Comparison of ENCODE assay signal across 28 cellular contexts in the genomic region with DNA sequence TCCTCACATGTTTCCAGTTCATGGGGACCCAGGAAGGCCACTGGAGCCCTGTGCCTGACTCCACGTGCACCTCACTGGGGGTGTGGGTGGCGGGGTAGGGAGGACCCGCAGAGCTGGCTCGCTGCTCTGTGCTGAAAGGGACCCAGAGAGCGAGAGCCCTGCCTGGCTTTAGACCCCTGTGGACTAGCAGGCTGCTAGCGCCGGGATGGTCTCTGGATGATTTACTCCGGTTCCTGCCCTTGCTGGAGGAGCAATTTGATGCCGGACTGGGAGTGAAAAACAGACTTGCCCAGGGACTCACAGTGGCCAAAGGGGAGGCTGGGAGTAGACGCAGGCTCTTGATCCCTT. TPM values are rescaled to one million over a fixed set of nuclear protein-coding genes. Genes with fewer than 3 reads are reported as not detected.
DNase-seq lines count a peak whose midpoint lies in the region; ATAC-seq and TF ChIP-seq lines count a peak whose summit lies in the region.
"Had no signal": no experiment of that assay in that cellular context is flagged by ENCODE, and none has a peak within 500 bp of the region (broad histone marks: within the 10 kb centered on the region; RNA-seq: fewer than 3 reads in every experiment).

No MANE protein-coding gene starts in this region.

- no peak overlapping the region for H2BK5ac ChIP-seq in mesenchymal stem cell (ENCODE audit: low read depth, low read length, poor library complexity, severe bottlenecking)

- no peaks in the 10 kb centered on the region for H3K9me3 ChIP-seq in ES-I3 (ENCODE audit: control insufficient read depth, insufficient read depth, low read length)
- no peaks in the 10 kb centered on the region for H3K9me3 ChIP-seq in mesenchymal stem cell (ENCODE audit: control insufficient read depth, low read length)
- H3K9me3 ChIP-seq in BE2C, result no peaks in the 10 kb centered on the region
- H3K9me3 ChIP-seq: left lung, thyroid gland had no signal

- no peak for TF ChIP-seq CTCF in BE2C (IDR thresholded peaks at IDR 0.05; ENCODE audit: low read depth, low read length)

- H4K8ac ChIP-seq in mesenchymal stem cell (ENCODE audit: low read length), result peak overlapping the region; percentile 70

- no peak overlapping the region for H2AFZ ChIP-seq in mesenchymal stem cell (ENCODE audit: low read depth, low read length)

- H4K91ac ChIP-seq in mesenchymal stem cell (ENCODE audit: low read length), result no peak overlapping the region

- H3K4me1 ChIP-seq in ES-I3 (ENCODE audit: insufficient read depth, low read length) (peaks cover 5% of the 10 kb centered on the region), mesenchymal stem cell (ENCODE audit: control insufficient read depth, insufficient read depth, low read depth, low read length) (peaks cover 4% of the 10 kb centered on the region), BE2C (no peaks in the 10 kb centered on the region)
- H3K4me1 ChIP-seq: left lung, thyroid gland had no signal

- DNase-seq in NCI-H146 treated with DMSO at 0.1 percent for 48 hours (lab: John Stamatoyannopoulos, UW; ENCODE audit: unreplicated experiment) (peak; percentile 74), astrocyte of the hippocampus (ENCODE audit: low read depth, low spot score) (peak; percentile 15), mesenchymal stem cell (peak; percentile 17), BE2C (no peak), NCI-H2171 treated with DMSO at 0.1 percent for 48 hours (lab: John Stamatoyannopoulos, UW) (no peak)
- DNase-seq: activated B cell treated with CpG ODN at 0.5 μM for 24 hours; activated CD4-positive, alpha-beta memory T cell treated with anti-CD3 and anti-CD28 coated beads for 36 hours; activated gamma-delta T cell; activated T-cell treated with anti-CD3 and anti-CD28 coated beads for 4 hours; CD4-positive, alpha-beta T cell; dermis blood vessel endothelial cell; hypothalamus; NCI-H1694; NCI-H446; stimulated activated CD4-positive, alpha-beta T cell treated with anti-CD3 and anti-CD28 coated beads, Interleukin-1b, Interleukin-23, amount 100 ng/mL, for 48 hours; thyroid gland had no signal

- no peak overlapping the region for H3K23ac ChIP-seq in mesenchymal stem cell (ENCODE audit: low read length in 2 of 2)

- no peak overlapping the region for H3K4me2 ChIP-seq in mesenchymal stem cell (ENCODE audit: low read length, poor library complexity, severe bottlenecking)

- peak overlapping the region; percentile 23 to 67 for H3K18ac ChIP-seq in mesenchymal stem cell (ENCODE audit: low read depth in 1 of 2, low read length in 2 of 2)

- H3K14ac ChIP-seq in mesenchymal stem cell (ENCODE audit: low read length in 2 of 2), result peak overlapping the region in 1 of 2 experiments; percentile 64

- no peak overlapping the region for H2BK15ac ChIP-seq in mesenchymal stem cell (ENCODE audit: low read depth, poor library complexity, severe bottlenecking)

- no peak overlapping the region for H3K4me3 ChIP-seq in mesenchymal stem cell (ENCODE audit: insufficient read depth in 1 of 2, low read depth in 1 of 2, low read length in 2 of 2)
- H3K4me3 ChIP-seq in BE2C (ENCODE audit: low read depth, low read length), result no peak overlapping the region
- H3K4me3 ChIP-seq: GM12878, left lung, thyroid gland had no signal

- no peak overlapping the region for H2BK12ac ChIP-seq in mesenchymal stem cell (ENCODE audit: low read length in 2 of 2)

- peak overlapping the region; percentile 40 for H3K9ac ChIP-seq in ES-I3 (ENCODE audit: low read depth, low read length)
- no peak overlapping the region for H3K9ac ChIP-seq in mesenchymal stem cell (ENCODE audit: low read length)

- ATAC-seq in GM19455 (IDR thresholded peaks at IDR 0.05; ENCODE audit: unreplicated experiment) (no peak), HG03280 (IDR thresholded peaks at IDR 0.05; ENCODE audit: unreplicated experiment) (no peak)
- ATAC-seq: GM12878; HCT116; HepG2; left lung; SK-N-SH treated with all-trans-retinoic acid at 6 μM for 48 hours; stimulated activated memory B cell treated with anti-CD40 and anti-IgM and Interleukin-4, amounts not matched to agents 10 μg/mL and 1 μg/mL and 100 μg/mL, for 72 hours had no signal

- H2BK120ac ChIP-seq in mesenchymal stem cell (ENCODE audit: low read depth, low read length), result no peak overlapping the region

- no peak overlapping the region for H2AK5ac ChIP-seq in mesenchymal stem cell (ENCODE audit: low read length, severe bottlenecking)

- H3K79me1 ChIP-seq in mesenchymal stem cell (replicated peaks; ENCODE audit: low read length, poor library complexity, severe bottlenecking), result no peaks in the 10 kb centered on the region

- 10% methylated on average over 10 of the region's 10 CpGs for WGBS in mesenchymal stem cell

- no peak overlapping the region for H3K4ac ChIP-seq in mesenchymal stem cell (ENCODE audit: low read depth in 1 of 2, low read length in 2 of 2)

- H3K27me3 ChIP-seq in mesenchymal stem cell (ENCODE audit: control insufficient read depth in 1 of 2, insufficient read depth in 1 of 2, low read length in 2 of 2) (peaks cover 24 to 41% of the 10 kb centered on the region in 2 experiments), BE2C (peaks cover 12% of the 10 kb centered on the region)
- H3K27me3 ChIP-seq: thyroid gland had no signal

- H3K27ac ChIP-seq in mesenchymal stem cell (ENCODE audit: low read length, poor library complexity, severe bottlenecking), result no peak overlapping the region
- H3K27ac ChIP-seq: epithelial cell of prostate, left lung, RWPE1, thyroid gland had no signal

- H3K36me3 ChIP-seq in ES-I3 (ENCODE audit: insufficient read depth, low read length) (no peaks in the 10 kb centered on the region), mesenchymal stem cell (ENCODE audit: control insufficient read depth in 1 of 2, insufficient read depth in 2 of 2, low read depth in 1 of 2, low read length in 2 of 2) (no peaks in the 10 kb centered on the region), BE2C (no peaks in the 10 kb centered on the region)
- H3K36me3 ChIP-seq: left lung, thyroid gland had no signal

RNA-seq across cellular contexts. Expression of gene NTF3, which starts 49.0 kb away (rescaled TPM):
- polyA plus RNA-seq in mesenchymal stem cell (2013, experiment 1 of 2), result 7.4 TPM
- polyA plus RNA-seq in mesenchymal stem cell (2013, experiment 2 of 2), result 7.6 TPM
- polyA plus RNA-seq in BE2C (2012; ENCODE audit: insufficient read depth, insufficient read length, low read depth), result not detected
- polyA plus RNA-seq: HepG2, neural cell had no signal

Comparison
In these comparisons a context has a peak if more than half of its experiments do, and no peak if none do; other contexts are left out.
1. DNase-seq: peak in NCI-H146 treated with DMSO at 0.1 percent for 48 hours (single experiment), astrocyte of the hippocampus (single experiment) and mesenchymal stem cell (single experiment); none in BE2C (single experiment) and NCI-H2171 treated with DMSO at 0.1 percent for 48 hours (single experiment).